15 cellular contexts compared by ENCODE assay signal in genomic region chr11:72985645-72986044, GRCh38.
DNase-seq lines count a peak whose midpoint lies in the region; ATAC-seq and TF ChIP-seq lines count a peak whose summit lies in the region.
"Had no signal": no experiment of that assay in that cellular context is flagged by ENCODE, and none has a peak within 500 bp of the region (broad histone marks: within the 10 kb centered on the region; RNA-seq: fewer than 3 reads in every experiment).

No MANE protein-coding gene starts in this region.

- H3K4me3 ChIP-seq in HEK293 (ENCODE audit: low read depth, low read length) = no peak overlapping the region
- H3K4me3 ChIP-seq: ascending aorta, uterus had no signal

- H3K36me3 ChIP-seq in HEK293 (ENCODE audit: control insufficient read depth in 2 of 2, insufficient read depth in 1 of 2, low read length in 2 of 2) = no peaks in the 10 kb centered on the region
- H3K36me3 ChIP-seq: uterus had no signal

- no peaks in the 10 kb centered on the region for H3K4me1 ChIP-seq in HEK293 (ENCODE audit: control insufficient read depth, insufficient read depth, low read length)
- H3K4me1 ChIP-seq: uterus had no signal

- H3K27me3 Mint-ChIP-seq in endothelial cell (ENCODE audit: unreplicated experiment) = no peaks in the 10 kb centered on the region
- no peaks in the 10 kb centered on the region for H3K27me3 Mint-ChIP-seq in nephron (ENCODE audit: low read depth)
- H3K27me3 Mint-ChIP-seq in mesothelial cell of epicardium (ENCODE audit: low read depth) = no peaks in the 10 kb centered on the region
- H3K27me3 Mint-ChIP-seq: activated CD4-positive, alpha-beta T cell treated with anti-CD3 and anti-CD28 coated beads, Interleukin-2, amount 10 ng/mL, durations not matched to agents 24 days and 14 days had no signal

- peaks cover 13% of the 10 kb centered on the region for H3K4me1 Mint-ChIP-seq in endothelial cell (ENCODE audit: unreplicated experiment)
- H3K4me1 Mint-ChIP-seq in nephron = peaks cover 18% of the 10 kb centered on the region
- H3K4me1 Mint-ChIP-seq in mesothelial cell of epicardium = no peaks in the 10 kb centered on the region

- H3K4me3 Mint-ChIP-seq in endothelial cell (ENCODE audit: unreplicated experiment) (no peak overlapping the region), nephron (no peak overlapping the region), mesothelial cell of epicardium (no peak overlapping the region)
- H3K4me3 Mint-ChIP-seq: activated CD4-positive, alpha-beta T cell treated with anti-CD3 and anti-CD28 coated beads, Interleukin-2, amount 10 ng/mL, durations not matched to agents 24 days and 14 days had no signal

- CTCF ChIA-PET in HEK293 (lab: Yijun Ruan, JAX) = no interaction called here

- TF ChIP-seq CTCF in HEK293 (tag by site-specific recombination; IDR thresholded peaks at IDR 0.05) = no peak
- TF ChIP-seq CTCF in endothelial cell (IDR thresholded peaks at IDR 0.05; ENCODE audit: unreplicated experiment) = no peak
- no peak for TF ChIP-seq CTCF in nephron (IDR thresholded peaks at IDR 0.05; ENCODE audit: unreplicated experiment in 3 of 3)
- TF ChIP-seq CTCF in mesothelial cell of epicardium (IDR thresholded peaks at IDR 0.05; ENCODE audit: unreplicated experiment) = no peak

- no peaks in the 10 kb centered on the region for H3K36me3 Mint-ChIP-seq in endothelial cell (ENCODE audit: low read depth, unreplicated experiment)
- H3K36me3 Mint-ChIP-seq in nephron (ENCODE audit: low read depth) = peaks cover 31% of the 10 kb centered on the region
- peaks cover 9% of the 10 kb centered on the region for H3K36me3 Mint-ChIP-seq in mesothelial cell of epicardium

- no peak overlapping the region for H3K27ac ChIP-seq in HEK293 (ENCODE audit: extremely low read depth, low read depth, low read length)
- H3K27ac ChIP-seq: ascending aorta, uterus had no signal

- H3K9me3 ChIP-seq in HEK293 (ENCODE audit: control insufficient read depth, insufficient read depth, low read depth, low read length) = no peaks in the 10 kb centered on the region
- H3K9me3 ChIP-seq: ascending aorta, uterus had no signal

- POLR2A ChIA-PET in HEK293 (lab: Yijun Ruan, JAX) = no interaction called here

- DNase-seq in NCI-H774 (lab: John Stamatoyannopoulos, UW) (peak; percentile 71), endothelial cell (ENCODE audit: low spot score) (no peak), mesothelial cell of epicardium (ENCODE audit: low spot score in 2 of 2, unreplicated experiment in 2 of 2) (no peak), NCI-H2196 (lab: John Stamatoyannopoulos, UW; ENCODE audit: unreplicated experiment) (no peak)
- DNase-seq: activated CD4-positive, alpha-beta T cell treated with anti-CD3 and anti-CD28 coated beads, Interleukin-2, amount 10 ng/mL, durations not matched to agents 24 days and 14 days; effector CD4-positive, alpha-beta T cell; islet precursor cell; NCI-H1417; NCI-H82; uterus had no signal

- no peak for ATAC-seq in HG03354 (IDR thresholded peaks at IDR 0.05; ENCODE audit: poor library complexity, severe bottlenecking, unreplicated experiment)
- no peak for ATAC-seq in GM18519 (IDR thresholded peaks at IDR 0.05; ENCODE audit: low FRiP score, unreplicated experiment)

- H3K9me3 Mint-ChIP-seq in endothelial cell (ENCODE audit: unreplicated experiment) = no peaks in the 10 kb centered on the region
- H3K9me3 Mint-ChIP-seq in nephron = no peaks in the 10 kb centered on the region
- no peaks in the 10 kb centered on the region for H3K9me3 Mint-ChIP-seq in mesothelial cell of epicardium
- H3K9me3 Mint-ChIP-seq: activated CD4-positive, alpha-beta T cell treated with anti-CD3 and anti-CD28 coated beads, Interleukin-2, amount 10 ng/mL, durations not matched to agents 24 days and 14 days had no signal

- peak overlapping the region; percentile 90 for H3K27ac Mint-ChIP-seq in endothelial cell (ENCODE audit: unreplicated experiment)
- H3K27ac Mint-ChIP-seq in nephron = peak overlapping the region; percentile 21 to 82 (median 27)
- no peak overlapping the region for H3K27ac Mint-ChIP-seq in mesothelial cell of epicardium
- H3K27ac Mint-ChIP-seq: activated CD4-positive, alpha-beta T cell treated with anti-CD3 and anti-CD28 coated beads, Interleukin-2, amount 10 ng/mL, durations not matched to agents 24 days and 14 days had no signal

TF ChIP-seq in HEK293, 187 proteins besides CTCF, POLR2A, EP300 and RAD21:
- TF ChIP-seq OVOL3 (tag by site-specific recombination; IDR thresholded peaks at IDR 0.05) (no peak), FEZF1 (tag by site-specific recombination; IDR thresholded peaks at IDR 0.05) (peak; percentile 23; the same call in 1 of the 2 replicates)
